ENCODE assay signal across 9 cellular contexts in the genomic region with DNA sequence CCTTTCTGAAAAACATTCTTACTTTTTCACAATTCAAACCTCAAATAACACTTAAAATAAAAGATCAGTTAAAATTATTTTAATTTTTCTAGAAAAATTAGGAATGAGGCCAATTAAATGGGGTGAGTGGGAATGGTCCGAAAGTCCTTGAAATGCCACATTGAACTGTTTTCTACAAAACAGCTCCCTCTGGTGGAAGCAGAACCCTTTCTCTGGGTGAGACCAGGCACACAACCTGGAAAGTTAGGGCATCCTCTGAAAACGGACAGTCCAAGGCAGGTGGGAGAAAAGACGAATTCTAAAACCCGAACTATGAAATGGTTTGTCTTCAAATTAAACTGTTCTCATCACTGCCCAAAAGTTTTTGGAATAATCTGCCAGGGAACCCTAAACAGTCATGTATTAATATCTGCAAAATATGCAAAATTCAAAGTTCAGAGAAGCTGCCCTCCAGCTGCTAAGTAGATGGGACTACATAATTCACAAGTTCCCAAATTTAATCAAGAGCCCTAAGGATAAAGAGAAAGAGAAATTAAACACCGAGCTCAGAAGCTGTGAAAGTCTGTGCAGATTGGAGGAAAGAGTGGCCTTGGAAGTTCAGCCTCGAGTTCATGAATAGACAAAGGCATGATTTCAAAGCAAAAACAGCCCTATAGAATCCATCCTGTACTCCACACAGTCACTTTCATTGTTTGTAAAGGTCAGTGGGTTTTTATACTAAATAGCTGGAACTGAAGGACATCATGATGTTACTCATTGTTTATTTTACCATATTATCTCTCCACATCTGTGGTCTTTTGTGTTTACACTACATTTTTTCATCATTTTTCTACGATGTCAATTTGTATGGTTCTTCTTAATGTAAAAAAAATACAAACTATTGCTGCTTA.
DNase-seq lines count a peak whose midpoint lies in the region; ATAC-seq and TF ChIP-seq lines count a peak whose summit lies in the region.
"Had no signal": no experiment of that assay in that cellular context is flagged by ENCODE, and none has a peak within 500 bp of the region (broad histone marks: within the 10 kb centered on the region; RNA-seq: fewer than 3 reads in every experiment).

No MANE protein-coding gene starts in this region.

- no peaks in the 10 kb centered on the region for H3K36me3 ChIP-seq in RWPE2 (ENCODE audit: low read depth)
- H3K36me3 ChIP-seq: BLaER1 treated with 17β-estradiol and CSF1 and Interleukin-3, amounts not matched to agents 10 nM and 100 nM had no signal

- no peak overlapping the region for H3K27ac ChIP-seq in RWPE2 (ENCODE audit: poor library complexity, severe bottlenecking)
- H3K27ac ChIP-seq: BLaER1 treated with 17β-estradiol and CSF1 and Interleukin-3, amounts not matched to agents 10 nM and 100 nM had no signal

- H3K4me3 ChIP-seq in RWPE2 (ENCODE audit: severe bottlenecking) (no peak overlapping the region), epithelial cell of esophagus (ENCODE audit: low read length) (no peak overlapping the region)
- H3K4me3 ChIP-seq: BLaER1 treated with 17β-estradiol and CSF1 and Interleukin-3, amounts not matched to agents 10 nM and 100 nM had no signal

- no peaks in the 10 kb centered on the region for H3K9me3 ChIP-seq in RWPE2 (ENCODE audit: severe bottlenecking)
- H3K9me3 ChIP-seq: BLaER1 treated with 17β-estradiol and CSF1 and Interleukin-3, amounts not matched to agents 10 nM and 100 nM had no signal

- peaks cover 4% of the 10 kb centered on the region for H3K27me3 ChIP-seq in RWPE2 (ENCODE audit: insufficient read depth, poor library complexity, severe bottlenecking)
- H3K27me3 ChIP-seq: BLaER1 treated with 17β-estradiol and CSF1 and Interleukin-3, amounts not matched to agents 10 nM and 100 nM had no signal

- ATAC-seq in RWPE2 (ENCODE audit: low read depth), result peak; percentile 78
- ATAC-seq in GM21367 (IDR thresholded peaks at IDR 0.05; ENCODE audit: unreplicated experiment), result no peak
- no peak for ATAC-seq in HG02884 (IDR thresholded peaks at IDR 0.05; ENCODE audit: unreplicated experiment)

- TF ChIP-seq CTCF in RWPE2 (IDR thresholded peaks at IDR 0.05; ENCODE audit: poor library complexity, severe bottlenecking), result peak; percentile 85
- peak; percentile 59 for TF ChIP-seq CTCF in epithelial cell of esophagus (IDR thresholded peaks at IDR 0.05; ENCODE audit: insufficient read depth, low read depth, low read length, missing control alignments)

- DNase-seq in NCI-H2081 (lab: John Stamatoyannopoulos, UW) (peak; percentile 9 to 25), NCI-H2081 treated with DMSO at 0.1 percent for 48 hours (lab: John Stamatoyannopoulos, UW) (no peak), HS-27A (ENCODE audit: low read depth) (peak; percentile 26), RWPE2 (ENCODE audit: low spot score) (no peak), epithelial cell of esophagus (ENCODE audit: low read depth) (peak; percentile 20), middle frontal gyrus (ENCODE audit: extremely low spot score, low spot score) (peak; percentile 50)

- no peaks in the 10 kb centered on the region for H3K4me1 ChIP-seq in RWPE2 (ENCODE audit: insufficient read depth, poor library complexity, severe bottlenecking)

Comparison
In these comparisons a context has a peak if more than half of its experiments do, and no peak if none do; other contexts are left out.
1. DNase-seq: peak in NCI-H2081 (2 of 2), HS-27A (single experiment), epithelial cell of esophagus (single experiment) and middle frontal gyrus (single experiment); none in NCI-H2081 treated with DMSO at 0.1 percent for 48 hours (single experiment) and RWPE2 (single experiment).